In the genomic region with DNA sequence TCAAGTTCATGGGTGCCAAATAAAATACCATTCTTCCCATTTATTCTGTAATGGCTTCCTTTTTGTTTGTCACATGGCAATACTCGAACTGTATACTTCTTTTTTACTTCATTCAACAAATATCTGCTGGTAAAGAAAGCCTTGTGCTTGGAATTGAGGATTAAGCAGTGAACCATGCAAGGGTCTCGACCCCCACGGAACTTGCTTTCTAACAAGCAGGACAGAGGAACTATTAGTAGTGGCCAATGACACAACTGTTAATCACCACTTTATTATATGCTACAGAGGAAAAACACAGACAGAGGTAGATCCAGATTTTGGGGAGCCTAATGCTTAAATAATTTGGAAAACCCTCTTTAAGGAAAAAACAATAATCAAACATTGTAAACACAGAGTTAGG, we compare ENCODE assay signal across 18 cellular contexts.
DNase-seq lines count a peak whose midpoint lies in the region; ATAC-seq, FAIRE-seq and TF ChIP-seq lines count a peak whose summit lies in the region.
"Had no signal": no experiment of that assay in that cellular context is flagged by ENCODE, and none has a peak within 500 bp of the region (broad histone marks: within the 10 kb centered on the region; RNA-seq: fewer than 3 reads in every experiment).

No MANE protein-coding gene starts in this region.

- no peaks in the 10 kb centered on the region; the same call in 1 of the 2 replicates for H3K27me3 Mint-ChIP-seq in HFFc6 (ENCODE audit: insufficient read depth)
- H3K27me3 Mint-ChIP-seq in activated CD8-positive, alpha-beta memory T cell treated with anti-CD3 and anti-CD28 coated beads, Interleukin-2, amount 10 ng/mL, durations not matched to agents 7 days and 5 days = no peaks in the 10 kb centered on the region
- H3K27me3 Mint-ChIP-seq: B cell; CD4-positive, alpha-beta T cell had no signal

- ATAC-seq in GM19328 (IDR thresholded peaks at IDR 0.05; ENCODE audit: unreplicated experiment) = no peak
- no peak for ATAC-seq in activated CD8-positive, alpha-beta memory T cell treated with anti-CD3 and anti-CD28 coated beads, Interleukin-2, amount 10 ng/mL, durations not matched to agents 7 days and 5 days
- ATAC-seq: GM23338 had no signal

- no peak overlapping the region for H3K4me2 ChIP-seq in endothelial cell of umbilical vein (ENCODE audit: insufficient read depth, low read length)
- H3K4me2 ChIP-seq: GM23338 had no signal

- H3K9ac ChIP-seq in endothelial cell of umbilical vein (replicated peaks; ENCODE audit: extremely low read depth, insufficient read depth, low read length) (no peak overlapping the region), colonic mucosa (ENCODE audit: low read depth in 2 of 2, low read length in 2 of 2) (no peak overlapping the region)

- DNase-seq in ELR (ENCODE audit: low read depth) (peak; percentile 35), HFFc6 (no peak), endothelial cell of umbilical vein (ENCODE audit: low read depth, low spot score) (peak; percentile 12), renal cortical epithelial cell (ENCODE audit: low read depth) (peak; percentile 23), colonic mucosa (no peak)
- DNase-seq in activated CD8-positive, alpha-beta memory T cell treated with anti-CD3 and anti-CD28 coated beads, Interleukin-2, amount 10 ng/mL, durations not matched to agents 7 days and 5 days = no peak
- DNase-seq: C1 segment of cervical spinal cord; Calu3; CD4-positive, alpha-beta T cell; DMS 273 treated with DMSO at 0.1 percent for 48 hours; H7 had no signal

- peaks cover 45% of the 10 kb centered on the region for H3K4me1 Mint-ChIP-seq in HFFc6 (ENCODE audit: low read depth)
- peaks cover 6% of the 10 kb centered on the region for H3K4me1 Mint-ChIP-seq in activated CD8-positive, alpha-beta memory T cell treated with anti-CD3 and anti-CD28 coated beads, Interleukin-2, amount 10 ng/mL, durations not matched to agents 7 days and 5 days
- H3K4me1 Mint-ChIP-seq: B cell, GM23338 had no signal

- H3K9me3 ChIP-seq in endothelial cell of umbilical vein (replicated peaks; ENCODE audit: control insufficient read depth, insufficient read depth, low read length) (no peaks in the 10 kb centered on the region), colonic mucosa (no peaks in the 10 kb centered on the region)

- H3K4me3 ChIP-seq in endothelial cell of umbilical vein (replicated peaks in 1 of 3; ENCODE audit: insufficient read depth in 1 of 3, low read depth in 1 of 3, low read length in 3 of 3) = no peak overlapping the region
- no peak overlapping the region for H3K4me3 ChIP-seq in colonic mucosa
- H3K4me3 ChIP-seq: GM23338 had no signal

- H3K79me2 ChIP-seq in endothelial cell of umbilical vein (ENCODE audit: control insufficient read depth, insufficient read depth, low read length) = no peaks in the 10 kb centered on the region

- peak overlapping the region; percentile 79; the same call in 1 of the 2 replicates for H3K27ac Mint-ChIP-seq in HFFc6
- no peak overlapping the region for H3K27ac Mint-ChIP-seq in activated CD8-positive, alpha-beta memory T cell treated with anti-CD3 and anti-CD28 coated beads, Interleukin-2, amount 10 ng/mL, durations not matched to agents 7 days and 5 days
- H3K27ac Mint-ChIP-seq: B cell; CD4-positive, alpha-beta T cell; GM23338 had no signal

- no peak overlapping the region for H3K4me3 Mint-ChIP-seq in HFFc6
- H3K4me3 Mint-ChIP-seq in activated CD8-positive, alpha-beta memory T cell treated with anti-CD3 and anti-CD28 coated beads, Interleukin-2, amount 10 ng/mL, durations not matched to agents 7 days and 5 days = no peak overlapping the region
- H3K4me3 Mint-ChIP-seq: B cell; CD4-positive, alpha-beta T cell; GM23338 had no signal

- H3K36me3 ChIP-seq in endothelial cell of umbilical vein (ENCODE audit: control insufficient read depth in 2 of 2, extremely low read depth in 1 of 2, insufficient read depth in 2 of 2, low read length in 2 of 2) (no peaks in the 10 kb centered on the region), colonic mucosa (no peaks in the 10 kb centered on the region)

- BruUV-seq in endothelial cell of umbilical vein (replicated peaks; lab: Mats Ljungman, UMichigan) = no TSS peak

- H2AFZ ChIP-seq in endothelial cell of umbilical vein (ENCODE audit: low read depth, low read length) = no peak overlapping the region
- H2AFZ ChIP-seq: GM23338 had no signal

- H3K27ac ChIP-seq in endothelial cell of umbilical vein (ENCODE audit: insufficient read depth, low read depth, low read length) (no peak overlapping the region), colonic mucosa (no peak overlapping the region)

- dilution Hi-C loops in endothelial cell of umbilical vein (cut with MboI; ENCODE audit: extremely low pct_ligation_motif_present, low sequenced_read_pairs) = no loop called here

- H3K9me1 ChIP-seq in endothelial cell of umbilical vein (replicated peaks; ENCODE audit: control insufficient read depth, extremely low read depth, insufficient read depth, low read length) = no peaks in the 10 kb centered on the region

- TF ChIP-seq POLR2A in endothelial cell of umbilical vein (IDR thresholded peaks at IDR 0.05; ENCODE audit: low read depth, low read length) = no peak

- peaks cover 12% of the 10 kb centered on the region for H3K36me3 Mint-ChIP-seq in HFFc6 (ENCODE audit: low read depth)
- H3K36me3 Mint-ChIP-seq in activated CD8-positive, alpha-beta memory T cell treated with anti-CD3 and anti-CD28 coated beads, Interleukin-2, amount 10 ng/mL, durations not matched to agents 7 days and 5 days = peaks cover 1% of the 10 kb centered on the region

- no peak for TF ChIP-seq CTCF in HFFc6 (IDR thresholded peaks at IDR 0.05)
- TF ChIP-seq CTCF in endothelial cell of umbilical vein (IDR thresholded peaks at IDR 0.05; ENCODE audit: extremely low read depth in 1 of 2, insufficient read depth in 1 of 2, low read depth in 1 of 2, low read length in 2 of 2) = no peak
- TF ChIP-seq CTCF in colonic mucosa (IDR thresholded peaks at IDR 0.05) = no peak

- CTCF ChIA-PET in endothelial cell of umbilical vein (lab: Charles Lee) = interaction anchor here (1.6 kb wide), 1 partner anchor 18 kb away, joined by 4 read pairs; no protein-coding TSS in a partner anchor
- CTCF ChIA-PET in activated CD8-positive, alpha-beta memory T cell treated with anti-CD3 and anti-CD28 coated beads, Interleukin-2, amount 10 ng/mL, durations not matched to agents 7 days and 5 days (lab: Charles Lee) = no interaction called here

- no peaks in the 10 kb centered on the region for H4K20me1 ChIP-seq in endothelial cell of umbilical vein (replicated peaks; ENCODE audit: control insufficient read depth, extremely low read depth, insufficient read depth, low read length)

- POLR2A ChIA-PET in endothelial cell of umbilical vein (lab: Charles Lee) = no interaction called here

- no peak for FAIRE-seq in endothelial cell of umbilical vein (lab: Jason Lieb, UNC)
- FAIRE-seq: A204.1, G401.6, GM12891, GM19239 had no signal

- H3K27me3 ChIP-seq in endothelial cell of umbilical vein (ENCODE audit: control insufficient read depth in 2 of 2, insufficient read depth in 2 of 2, low read length in 2 of 2) = no peaks in the 10 kb centered on the region
- no peaks in the 10 kb centered on the region for H3K27me3 ChIP-seq in colonic mucosa

- H3K4me1 ChIP-seq in endothelial cell of umbilical vein (ENCODE audit: control insufficient read depth, extremely low read depth, insufficient read depth, low read length) (no peaks in the 10 kb centered on the region), colonic mucosa (no peaks in the 10 kb centered on the region)

- intact Hi-C loops in endothelial cell of umbilical vein (cut with micrococcal nuclease) (no loop called here), colonic mucosa (cut with DNase I) (no loop called here)

- no peaks in the 10 kb centered on the region for H3K9me3 Mint-ChIP-seq in HFFc6
- H3K9me3 Mint-ChIP-seq in activated CD8-positive, alpha-beta memory T cell treated with anti-CD3 and anti-CD28 coated beads, Interleukin-2, amount 10 ng/mL, durations not matched to agents 7 days and 5 days (ENCODE audit: low read depth) = no peaks in the 10 kb centered on the region
- H3K9me3 Mint-ChIP-seq: CD4-positive, alpha-beta T cell; GM23338 had no signal

TF ChIP-seq in endothelial cell of umbilical vein, 7 proteins besides CTCF, POLR2A, EP300 and RAD21:
- TF ChIP-seq, protein P1, sequence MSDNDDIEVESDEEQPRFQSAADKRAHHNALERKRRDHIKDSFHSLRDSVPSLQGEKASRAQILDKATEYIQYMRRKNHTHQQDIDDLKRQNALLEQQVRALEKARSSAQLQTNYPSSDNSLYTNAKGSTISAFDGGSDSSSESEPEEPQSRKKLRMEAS (IDR thresholded peaks at IDR 0.05; ENCODE audit: insufficient read depth, insufficient read length) = no peak
- TF ChIP-seq GATA2 (IDR thresholded peaks at IDR 0.05; ENCODE audit: insufficient read depth, insufficient read length, low read depth, low read length) (no peak), MYC (IDR thresholded peaks at IDR 0.05; ENCODE audit: low read depth, low read length) (no peak), POLR2AphosphoS5 (IDR thresholded peaks at IDR 0.05; ENCODE audit: insufficient read depth, low read depth, low read length) (no peak), JUN (IDR thresholded peaks at IDR 0.05; ENCODE audit: borderline replicate concordance, insufficient read depth, insufficient read length, low read depth) (no peak), FOS (IDR thresholded peaks at IDR 0.05; ENCODE audit: borderline replicate concordance, insufficient read depth, low read length) (peak; percentile 18), EZH2 (IDR thresholded peaks at IDR 0.05; ENCODE audit: borderline replicate concordance, low read depth, low read length, severe bottlenecking) (no peak)

Comparison
In these comparisons a context has a peak if more than half of its experiments do, and no peak if none do; other contexts are left out.
1. DNase-seq: peak in ELR (single experiment), endothelial cell of umbilical vein (single experiment) and renal cortical epithelial cell (single experiment); none in HFFc6 (single experiment), colonic mucosa (single experiment) and activated CD8-positive, alpha-beta memory T cell treated with anti-CD3 and anti-CD28 coated beads, Interleukin-2, amount 10 ng/mL, durations not matched to agents 7 days and 5 days (single experiment).